Comparison of ENCODE assay signal across 8 cellular contexts in genomic region chr3:184712579-184713355, GRCh38. TPM values are rescaled to one million over a fixed set of nuclear protein-coding genes. Genes with fewer than 3 reads are reported as not detected.
DNase-seq lines count a peak whose midpoint lies in the region; ATAC-seq and TF ChIP-seq lines count a peak whose summit lies in the region.

No MANE protein-coding gene starts in this region.

- H3K9ac ChIP-seq in BLaER1 treated with 17β-estradiol and CSF1 and Interleukin-3, amounts not matched to agents 10 nM and 100 nM = peak overlapping the region in 6 of 11 experiments; percentile 74 to 82 (median 79); a peak in 8 of 22 replicates
- H3K9ac ChIP-seq in colonic mucosa (ENCODE audit: low read depth in 2 of 2, low read length in 2 of 2) = peak overlapping the region in 1 of 2 donors; percentile 79

- H3K27ac ChIP-seq in BLaER1 treated with 17β-estradiol and CSF1 and Interleukin-3, amounts not matched to agents 10 nM and 100 nM = peak overlapping the region in 2 of 11 experiments; percentile 82 to 85; a peak in 2 of 22 replicates
- peak overlapping the region; percentile 79 for H3K27ac ChIP-seq in colonic mucosa

- H3K4me1 Mint-ChIP-seq in natural killer cell = peaks cover 21 to 36% of the 10 kb centered on the region in 2 donors

- peak overlapping the region; percentile 76 for H3K4me3 Mint-ChIP-seq in natural killer cell

- H3K36me3 ChIP-seq in BLaER1 treated with 17β-estradiol and CSF1 and Interleukin-3, amounts not matched to agents 10 nM and 100 nM = peaks cover 0 to 6% (median 0%) of the 10 kb centered on the region in 11 experiments; a peak in 4 of 22 replicates
- peaks cover 26% of the 10 kb centered on the region for H3K36me3 ChIP-seq in MG63
- no peaks in the 10 kb centered on the region for H3K36me3 ChIP-seq in colonic mucosa

- peak overlapping the region; percentile 43 to 81 for H3K27ac Mint-ChIP-seq in natural killer cell

- no peak for TF ChIP-seq CTCF in colonic mucosa (IDR thresholded peaks at IDR 0.05)
- no peak for TF ChIP-seq CTCF in natural killer cell (IDR thresholded peaks at IDR 0.05)

- H3K27me3 Mint-ChIP-seq in natural killer cell (ENCODE audit: low read depth in 2 of 2) = peaks cover 0 to under 1% of the 10 kb centered on the region in 2 donors

- no peak for DNase-seq in MG63
- no peak for DNase-seq in colonic mucosa
- DNase-seq in natural killer cell = no peak
- no peak for DNase-seq in COLO668 (lab: John Stamatoyannopoulos, UW; ENCODE audit: unreplicated experiment)
- DNase-seq in DMS53 treated with DMSO at 0.1 percent for 48 hours (lab: John Stamatoyannopoulos, UW; ENCODE audit: unreplicated experiment) = no peak
- DNase-seq in activated CD4-positive, alpha-beta T cell treated with anti-CD3 and anti-CD28 coated beads for 4 hours = no peak

- H3K27me3 ChIP-seq in BLaER1 treated with 17β-estradiol and CSF1 and Interleukin-3, amounts not matched to agents 10 nM and 100 nM = peaks cover 0 to 12% (median 0%) of the 10 kb centered on the region in 11 experiments; a peak in 5 of 22 replicates
- H3K27me3 ChIP-seq in MG63 (no peaks in the 10 kb centered on the region), colonic mucosa (no peaks in the 10 kb centered on the region)

- H3K4me1 ChIP-seq in BLaER1 treated with 17β-estradiol and CSF1 and Interleukin-3, amounts not matched to agents 10 nM and 100 nM = peaks cover 45 to 61% (median 55%) of the 10 kb centered on the region in 10 experiments
- peaks cover 14% of the 10 kb centered on the region for H3K4me1 ChIP-seq in colonic mucosa

- H3K4me2 ChIP-seq in BLaER1 treated with 17β-estradiol and CSF1 and Interleukin-3, amounts not matched to agents 10 nM and 100 nM = peak overlapping the region; percentile 92 to 100 (median 97)

- no peaks in the 10 kb centered on the region for H3K36me3 Mint-ChIP-seq in natural killer cell

- ATAC-seq in natural killer cell = no peak
- ATAC-seq in HG02571 (IDR thresholded peaks at IDR 0.05; ENCODE audit: unreplicated experiment) = no peak

- H3K4me3 ChIP-seq in BLaER1 treated with 17β-estradiol and CSF1 and Interleukin-3, amounts not matched to agents 10 nM and 100 nM = peak overlapping the region; percentile 54 to 80 (median 66); a peak in 18 of 20 replicates
- H3K4me3 ChIP-seq in MG63 (peak overlapping the region; percentile 95), colonic mucosa (peak overlapping the region; percentile 77)

- H3K9me3 ChIP-seq in BLaER1 treated with 17β-estradiol and CSF1 and Interleukin-3, amounts not matched to agents 10 nM and 100 nM (replicated peaks in 1 of 11) = peaks cover 1 to 12% (median 6%) of the 10 kb centered on the region in 11 experiments; a peak in 19 of 22 replicates
- H3K9me3 ChIP-seq in MG63 = no peaks in the 10 kb centered on the region
- H3K9me3 ChIP-seq in colonic mucosa = no peaks in the 10 kb centered on the region

- no peaks in the 10 kb centered on the region for H3K9me3 Mint-ChIP-seq in natural killer cell

- H4K20me1 ChIP-seq in BLaER1 treated with 17β-estradiol and CSF1 and Interleukin-3, amounts not matched to agents 10 nM and 100 nM = no peaks in the 10 kb centered on the region; a peak in 1 of 22 replicates

- intact Hi-C loops in colonic mucosa (cut with DNase I) = loop anchor here (5.0 kb wide), 1 partner anchor 145 kb away; no protein-coding TSS in a partner anchor
- intact Hi-C loops in natural killer cell (cut with micrococcal nuclease) = no loop called here

RNA-seq across cellular contexts. Expression of gene MAGEF1, which starts 0.9 kb away (rescaled TPM):
- 25.6 and 30.3 TPM in 2 replicates for total RNA-seq in MG63 (2014; rRNA removed; shearing (Covaris generic); ENCODE audit: low replicate concordance)
- 10 to 100 TPM; 28.3 to 42.6 TPM for total RNA-seq in colonic mucosa
- total RNA-seq in natural killer cell = 10 to 100 TPM in 2 of 3 donors, 1 to 10 TPM in 1; 8.1 to 12.6 (median 11.4) TPM
